Comparison of ENCODE assay signal across 14 cellular contexts in the genomic region with DNA sequence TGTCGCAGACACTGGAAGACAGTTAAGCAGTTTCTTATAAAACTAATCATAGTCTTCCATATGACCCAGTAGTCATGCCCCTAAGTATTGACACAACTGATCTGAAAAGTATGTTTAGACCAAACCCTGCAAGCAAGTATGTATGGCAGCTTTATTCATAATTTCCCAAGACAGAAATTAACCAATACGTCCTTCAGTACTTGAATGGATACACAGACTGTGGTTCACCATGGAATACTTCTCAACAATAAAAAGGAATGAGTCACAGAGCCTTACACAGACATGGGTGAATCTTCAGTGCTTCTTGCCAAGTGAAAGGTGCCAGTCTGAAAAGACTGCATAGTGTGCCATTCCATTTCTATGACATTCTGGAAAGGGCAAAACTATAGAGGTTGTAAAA. TPM values are rescaled to one million over a fixed set of nuclear protein-coding genes. Genes with fewer than 3 reads are reported as not detected.
A peak's percentile ranks its signal among the peaks of the same experiment; 100 is the strongest.
DNase-seq lines count a peak whose midpoint lies in the region; ATAC-seq and TF ChIP-seq lines count a peak whose summit lies in the region.
"Had no signal": no experiment of that assay in that cellular context is flagged by ENCODE, and none has a peak within 500 bp of the region (broad histone marks: within the 10 kb centered on the region; RNA-seq: fewer than 3 reads in every experiment).

No MANE protein-coding gene starts in this region.

- H3K4me1 ChIP-seq in skeletal muscle satellite cell (ENCODE audit: control insufficient read depth, insufficient read depth, low read length): peaks cover 55% of the 10 kb centered on the region

- no peak for DNase-seq in activated T-cell treated with anti-CD3 and anti-CD28 coated beads, Interleukin-2, amount 50 U/mL, for 24 hours
- no peak for DNase-seq in activated T-cell treated with anti-CD3 and anti-CD28 coated beads, Interleukin-2, amount 50 U/mL, for 1 hour
- DNase-seq in MV-4-11 (lab: John Stamatoyannopoulos, UW) (peak; percentile 4), epithelial cell of esophagus (ENCODE audit: low read depth) (peak; percentile 86), activated gamma-delta T cell treated with Interleukin-2 at 50 U/mL for 16 hours (no peak), left cardiac atrium (no peak)
- DNase-seq: activated CD4-positive, alpha-beta T cell treated with anti-CD3 and anti-CD28 coated beads for 48 hours; dorsolateral prefrontal cortex; H7; heart left ventricle; NCI-H1694; SW 1271 had no signal

- peak overlapping the region; percentile 90 for H3K27ac Mint-ChIP-seq in activated T-cell treated with anti-CD3 and anti-CD28 coated beads, Interleukin-2, amount 50 U/mL, for 24 hours

- no peak overlapping the region for H3K4me3 Mint-ChIP-seq in activated T-cell treated with anti-CD3 and anti-CD28 coated beads, Interleukin-2, amount 50 U/mL, for 24 hours

- TF ChIP-seq CTCF in epithelial cell of esophagus (IDR thresholded peaks at IDR 0.05; ENCODE audit: insufficient read depth, low read depth, low read length, missing control alignments): no peak

- H3K27me3 Mint-ChIP-seq in activated T-cell treated with anti-CD3 and anti-CD28 coated beads, Interleukin-2, amount 50 U/mL, for 24 hours: peaks cover 44% of the 10 kb centered on the region

- no peaks in the 10 kb centered on the region for H3K36me3 ChIP-seq in skeletal muscle satellite cell (ENCODE audit: insufficient read depth, low read length)
- H3K36me3 ChIP-seq: heart left ventricle had no signal

- peaks cover 15% of the 10 kb centered on the region for H3K4me1 Mint-ChIP-seq in activated T-cell treated with anti-CD3 and anti-CD28 coated beads, Interleukin-2, amount 50 U/mL, for 24 hours (ENCODE audit: low read depth)

- no peaks in the 10 kb centered on the region for H3K9me3 ChIP-seq in skeletal muscle satellite cell (replicated peaks; ENCODE audit: low read length)
- H3K9me3 ChIP-seq: heart left ventricle had no signal

- H3K36me3 Mint-ChIP-seq in activated T-cell treated with anti-CD3 and anti-CD28 coated beads, Interleukin-2, amount 50 U/mL, for 24 hours (ENCODE audit: low read depth): no peaks in the 10 kb centered on the region

- no peaks in the 10 kb centered on the region for H3K9me3 Mint-ChIP-seq in activated T-cell treated with anti-CD3 and anti-CD28 coated beads, Interleukin-2, amount 50 U/mL, for 24 hours

- no peak overlapping the region for H3K4me3 ChIP-seq in epithelial cell of esophagus (ENCODE audit: low read length)
- H3K4me3 ChIP-seq in skeletal muscle satellite cell (ENCODE audit: low read length): no peak overlapping the region
- H3K4me3 ChIP-seq: dorsolateral prefrontal cortex, heart left ventricle had no signal

- no peaks in the 10 kb centered on the region for H3K27me3 ChIP-seq in skeletal muscle satellite cell (ENCODE audit: control insufficient read depth, insufficient read depth, low read length)
- H3K27me3 ChIP-seq: heart left ventricle had no signal

- H3K4me2 ChIP-seq in skeletal muscle satellite cell (ENCODE audit: low read length): peak overlapping the region; percentile 4

- no peak for ATAC-seq in HG02973 (IDR thresholded peaks at IDR 0.05; ENCODE audit: unreplicated experiment)
- no peak for ATAC-seq in left cardiac atrium
- ATAC-seq: heart left ventricle had no signal

- H3K9ac ChIP-seq in skeletal muscle satellite cell (ENCODE audit: low read depth, low read length): peak overlapping the region; percentile 60

- intact Hi-C loops in left cardiac atrium (cut with DNase I): no loop called here

RNA-seq across cellular contexts. Expression of a gene that starts 50.2 kb away (rescaled TPM):
- total RNA-seq in skeletal muscle satellite cell (2012; rRNA removed): 1.0 and 4.2 TPM in 2 replicates
- total RNA-seq in left cardiac atrium: 1 to 10 TPM; 7.5 to 8.4 TPM

Comparison
In these comparisons a context has a peak if more than half of its experiments do, and no peak if none do; other contexts are left out.
1. DNase-seq: peak in MV-4-11 (single experiment) and epithelial cell of esophagus (single experiment); none in activated T-cell treated with anti-CD3 and anti-CD28 coated beads, Interleukin-2, amount 50 U/mL, for 24 hours (single experiment), activated T-cell treated with anti-CD3 and anti-CD28 coated beads, Interleukin-2, amount 50 U/mL, for 1 hour (single experiment), activated gamma-delta T cell treated with Interleukin-2 at 50 U/mL for 16 hours (single experiment) and left cardiac atrium (single experiment).